In genomic region chr22:27212617-27213177, GRCh38 we compare ENCODE assay signal across 8 cellular contexts.
DNase-seq lines count a peak whose midpoint lies in the region; ATAC-seq and TF ChIP-seq lines count a peak whose summit lies in the region.

No MANE protein-coding gene starts in this region.

- peak; percentile 79 for DNase-seq in DMS153 (lab: John Stamatoyannopoulos, UW)
- peak; percentile 25 for DNase-seq in OCI-M1 (lab: John Stamatoyannopoulos, UW)
- DNase-seq in fibroblast of pulmonary artery (ENCODE audit: low read depth): peak; percentile 100
- peak; percentile 60 to 62 for DNase-seq in psoas muscle
- no peak for DNase-seq in GDM1 (lab: John Stamatoyannopoulos, UW)
- no peak for DNase-seq in DMS114 treated with DMSO at 0.1 percent for 48 hours (lab: John Stamatoyannopoulos, UW; ENCODE audit: unreplicated experiment)
- no peak for DNase-seq in activated CD4-positive, alpha-beta T cell treated with anti-CD3 and anti-CD28 coated beads for 4 hours

- WGBS in psoas muscle, 3 donors: 8 to 10% (median 8%) methylated on average over 14 of the region's 14 CpGs

- peaks cover 0 to 49% (median 5%) of the 10 kb centered on the region in 3 donors for H3K27me3 ChIP-seq in psoas muscle (ENCODE audit: insufficient read depth in 3 of 3, low read length in 2 of 3)

- ATAC-seq in psoas muscle (peak; percentile 44 to 76 (median 68)), HG03045 (IDR thresholded peaks at IDR 0.05; ENCODE audit: unreplicated experiment) (no peak)

- no peaks in the 10 kb centered on the region for H3K36me3 ChIP-seq in psoas muscle (ENCODE audit: insufficient read depth in 1 of 2, low read depth in 1 of 2)

- intact Hi-C loops in psoas muscle (cut with DNase I): no loop called here

- no peak for TF ChIP-seq CTCF in fibroblast of pulmonary artery (IDR thresholded peaks at IDR 0.05; ENCODE audit: low read length, missing control alignments)
- no peak for TF ChIP-seq CTCF in psoas muscle (IDR thresholded peaks at IDR 0.05)

- peak overlapping the region; percentile 48 for H3K27ac ChIP-seq in psoas muscle

- no peak overlapping the region for H3K4me3 ChIP-seq in fibroblast of pulmonary artery (replicated peaks; ENCODE audit: low read depth, low read length)
- H3K4me3 ChIP-seq in psoas muscle: no peak overlapping the region

- H3K9me3 ChIP-seq in psoas muscle: no peaks in the 10 kb centered on the region

- H3K4me1 ChIP-seq in psoas muscle: no peaks in the 10 kb centered on the region

Comparison
In these comparisons a context has a peak if more than half of its experiments do, and no peak if none do; other contexts are left out.
1. DNase-seq: peak in DMS153 (single experiment), OCI-M1 (single experiment), fibroblast of pulmonary artery (single experiment) and psoas muscle (2 of 2); none in GDM1 (single experiment), DMS114 treated with DMSO at 0.1 percent for 48 hours (single experiment) and activated CD4-positive, alpha-beta T cell treated with anti-CD3 and anti-CD28 coated beads for 4 hours (0 of 2).